In genomic region chr6:26158581-26159416, GRCh38 we compare ENCODE assay signal across 8 cellular contexts.
DNase-seq lines count a peak whose midpoint lies in the region; ATAC-seq and TF ChIP-seq lines count a peak whose summit lies in the region.

No MANE protein-coding gene starts in this region.

- no peak for TF ChIP-seq CTCF in testis (IDR thresholded peaks at IDR 0.05)

- peak overlapping the region; percentile 98 for H3K27ac ChIP-seq in muscle layer of duodenum (ENCODE audit: low read length)
- peak overlapping the region; percentile 84 to 93 for H3K27ac ChIP-seq in testis

- WGBS in testis, 2 donors = 0% methylated on average over 22 of the region's 22 CpGs

- intact Hi-C loops in testis (cut with DNase I; ENCODE audit: low total_unique reads) = no loop called here

- TF ChIP-seq POLR2A in testis (IDR thresholded peaks at IDR 0.05) = no peak

- H3K4me3 ChIP-seq in muscle layer of duodenum (ENCODE audit: low read depth in 1 of 2, low read length in 2 of 2) = peak overlapping the region; percentile 82 to 90
- peak overlapping the region; percentile 57 to 75 for H3K4me3 ChIP-seq in testis

- ATAC-seq in GM18873 (IDR thresholded peaks at IDR 0.05; ENCODE audit: low FRiP score, unreplicated experiment) (peak; percentile 6), esophagus mucosa (peak; percentile 25), GM19328 (IDR thresholded peaks at IDR 0.05; ENCODE audit: unreplicated experiment) (no peak)

- H3K4me1 ChIP-seq in muscle layer of duodenum (ENCODE audit: control insufficient read depth in 1 of 2, insufficient read depth in 2 of 2, low read length in 2 of 2) (peaks cover 10% of the 10 kb centered on the region in 2 donors), testis (peaks cover 4% of the 10 kb centered on the region)

- H3K9me3 ChIP-seq in muscle layer of duodenum (ENCODE audit: control insufficient read depth in 1 of 2, low read length in 2 of 2) (no peaks in the 10 kb centered on the region), testis (no peaks in the 10 kb centered on the region)

- H3K36me3 ChIP-seq in muscle layer of duodenum (ENCODE audit: control insufficient read depth in 1 of 2, insufficient read depth in 2 of 2, low read length in 2 of 2) (no peaks in the 10 kb centered on the region), testis (ENCODE audit: low read depth, missing control alignments) (no peaks in the 10 kb centered on the region)

- H3K27me3 ChIP-seq in muscle layer of duodenum (ENCODE audit: low read depth, low read length) = no peaks in the 10 kb centered on the region
- no peaks in the 10 kb centered on the region for H3K27me3 ChIP-seq in testis

- DNase-seq in A172 (ENCODE audit: low spot score) (peak; percentile 32), NCI-H82 treated with DMSO at 0.1 percent for 48 hours (lab: John Stamatoyannopoulos, UW; ENCODE audit: unreplicated experiment) (peak; percentile 76), activated T-cell treated with anti-CD3 and anti-CD28 coated beads for 24 hours (ENCODE audit: low read depth) (peak; percentile 35), testis (peak; percentile 67)
